In the genomic region with DNA sequence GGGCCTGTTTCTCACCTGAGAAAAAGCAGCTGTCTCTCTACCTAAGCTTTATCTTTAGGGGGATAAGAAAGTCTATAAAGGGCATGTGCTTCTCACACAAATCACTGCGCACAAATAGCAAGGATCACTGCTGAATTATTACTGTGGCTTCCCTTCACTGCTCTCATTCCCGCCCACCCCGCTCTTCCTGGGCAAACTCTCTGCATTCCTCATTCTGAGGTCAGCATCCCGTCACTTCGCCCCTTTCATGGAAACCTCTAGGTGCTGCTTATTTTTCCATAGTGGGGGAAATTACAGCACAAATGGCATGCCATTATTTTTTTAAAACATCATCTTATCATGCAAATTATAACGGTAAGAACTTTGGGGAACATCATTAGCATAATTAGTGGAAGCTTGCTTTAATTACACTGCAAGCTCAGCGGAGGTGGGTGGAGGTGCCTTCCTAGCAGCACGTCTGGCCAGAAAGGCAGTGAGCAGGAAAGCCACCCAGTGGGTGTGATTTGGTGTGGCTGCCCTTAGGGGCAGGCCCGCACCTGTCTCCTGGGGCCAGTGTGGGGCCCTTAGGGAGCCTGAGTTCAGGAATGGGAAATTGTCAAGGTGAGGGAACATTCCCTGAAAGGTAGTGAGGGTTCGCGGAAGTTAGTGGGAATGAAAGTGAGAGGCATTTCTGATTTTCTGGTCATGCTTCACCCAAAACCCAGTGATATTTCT, we compare ENCODE assay signal across 11 cellular contexts.
A peak's percentile ranks its signal among the peaks of the same experiment; 100 is the strongest.
DNase-seq lines count a peak whose midpoint lies in the region; ATAC-seq and TF ChIP-seq lines count a peak whose summit lies in the region.
"Had no signal": no experiment of that assay in that cellular context is flagged by ENCODE, and none has a peak within 500 bp of the region (broad histone marks: within the 10 kb centered on the region; RNA-seq: fewer than 3 reads in every experiment).

No MANE protein-coding gene starts in this region.

- no peak overlapping the region for H3K4me3 ChIP-seq in fibroblast of the aortic adventitia (ENCODE audit: low read depth, low read length)

- no peaks in the 10 kb centered on the region for H3K9me3 ChIP-seq in T-helper 17 cell (ENCODE audit: control insufficient read depth, low read length, poor library complexity, severe bottlenecking)

- ATAC-seq in T-helper 17 cell = no peak
- no peak for ATAC-seq in HG03469 (IDR thresholded peaks at IDR 0.05; ENCODE audit: unreplicated experiment)
- ATAC-seq in GM18505 (IDR thresholded peaks at IDR 0.05; ENCODE audit: unreplicated experiment) = no peak

- TF ChIP-seq POLR2A in GM18505 (IDR thresholded peaks at IDR 0.05; ENCODE audit: borderline replicate concordance, extremely low read depth, insufficient read depth, insufficient read length) = no peak

- TF ChIP-seq CTCF in fibroblast of the aortic adventitia (IDR thresholded peaks at IDR 0.05; ENCODE audit: insufficient read depth, low read length) (no peak), progenitor cell of endocrine pancreas (IDR thresholded peaks at IDR 0.05; ENCODE audit: unreplicated experiment) (no peak)

- H3K36me3 Mint-ChIP-seq in T-helper 17 cell (ENCODE audit: low read depth) = no peaks in the 10 kb centered on the region
- H3K36me3 Mint-ChIP-seq in progenitor cell of endocrine pancreas (ENCODE audit: insufficient read depth) = no peaks in the 10 kb centered on the region

- H3K4me1 Mint-ChIP-seq in T-helper 17 cell (peaks cover 2% of the 10 kb centered on the region), progenitor cell of endocrine pancreas (ENCODE audit: low read depth) (peaks cover 6% of the 10 kb centered on the region)

- H3K9me3 Mint-ChIP-seq in progenitor cell of endocrine pancreas (ENCODE audit: low read depth) = no peaks in the 10 kb centered on the region

- H3K4me3 Mint-ChIP-seq in T-helper 17 cell = peak overlapping the region; percentile 31
- no peak overlapping the region for H3K4me3 Mint-ChIP-seq in progenitor cell of endocrine pancreas (ENCODE audit: low read depth)

- DNase-seq in Daoy (ENCODE audit: low read depth) = peak; percentile 66
- no peak for DNase-seq in T-helper 17 cell
- peak; percentile 88 for DNase-seq in fibroblast of the aortic adventitia (ENCODE audit: low read depth)
- no peak for DNase-seq in progenitor cell of endocrine pancreas (ENCODE audit: low spot score, unreplicated experiment)
- no peak for DNase-seq in NCI-H2107 (lab: John Stamatoyannopoulos, UW)
- DNase-seq in NAMALWA (ENCODE audit: low spot score) = no peak
- DNase-seq: activated CD8-positive, alpha-beta memory T cell treated with anti-CD3 and anti-CD28 coated beads, Interleukin-2, amount 50 U/mL, for 4 hours; NCI-H2081 treated with DMSO at 0.1 percent for 48 hours; T-helper 2 cell had no signal

- no peak overlapping the region for H3K27ac Mint-ChIP-seq in T-helper 17 cell
- peak overlapping the region; percentile 81 for H3K27ac Mint-ChIP-seq in progenitor cell of endocrine pancreas

- H3K27me3 Mint-ChIP-seq in T-helper 17 cell (peaks cover 13% of the 10 kb centered on the region), progenitor cell of endocrine pancreas (no peaks in the 10 kb centered on the region)

Comparison
In these comparisons a context has a peak if more than half of its experiments do, and no peak if none do; other contexts are left out.
1. DNase-seq: peak in Daoy (single experiment) and fibroblast of the aortic adventitia (single experiment); none in T-helper 17 cell (0 of 3), progenitor cell of endocrine pancreas (single experiment), NCI-H2107 (single experiment) and NAMALWA (single experiment).